7 cellular contexts compared by ENCODE assay signal in the genomic region with DNA sequence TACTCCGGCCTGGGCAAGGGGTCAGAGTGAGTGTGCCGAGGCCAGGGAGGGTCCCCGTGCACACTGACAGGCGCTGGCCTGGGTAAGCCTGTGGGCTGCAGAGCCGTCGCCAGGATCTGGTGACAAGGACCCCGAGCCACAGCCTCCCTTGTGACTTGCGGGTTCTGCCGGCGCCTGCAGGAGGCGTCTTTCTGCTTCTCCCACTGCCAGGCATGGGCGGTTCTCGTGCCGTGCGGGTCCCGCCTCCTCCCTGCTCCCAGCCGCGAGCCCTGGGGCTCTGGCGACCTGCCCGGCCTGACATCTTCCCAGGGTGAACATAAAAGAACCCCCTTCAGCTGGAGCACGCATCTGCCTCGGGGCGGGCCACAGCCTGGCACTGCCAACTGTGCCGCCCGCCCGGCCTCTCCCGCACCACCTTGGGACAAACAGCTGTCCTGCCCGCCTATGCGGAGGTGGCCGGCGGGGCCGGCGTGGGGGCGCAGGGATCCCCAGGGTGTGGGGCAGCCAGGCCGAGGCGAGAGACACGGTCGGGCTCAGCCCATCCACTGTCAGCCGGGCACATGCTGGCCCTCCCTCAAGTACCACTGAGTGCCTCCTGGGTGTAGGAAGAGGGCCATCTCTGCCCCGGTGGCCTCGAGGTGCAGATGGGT. TPM values are rescaled to one million over a fixed set of nuclear protein-coding genes. Genes with fewer than 3 reads are reported as not detected.
A peak's percentile ranks its signal among the peaks of the same experiment; 100 is the strongest.
DNase-seq lines count a peak whose midpoint lies in the region; ATAC-seq and TF ChIP-seq lines count a peak whose summit lies in the region.

No MANE protein-coding gene starts in this region.

- H3K4me3 ChIP-seq in GM12864 (ENCODE audit: low read depth, low read length) = no peak overlapping the region
- H3K4me3 ChIP-seq in uterus = no peak overlapping the region

- peaks cover 16 to 21% of the 10 kb centered on the region in 2 donors for H3K27me3 ChIP-seq in uterus

- no peak overlapping the region for H3K27ac ChIP-seq in uterus

- H3K36me3 ChIP-seq in uterus = no peaks in the 10 kb centered on the region

- DNase-seq in GM12864 (ENCODE audit: low read depth) (no peak), NCI-H1694 (lab: John Stamatoyannopoulos, UW) (peak; percentile 88), T-helper 17 cell (peak; percentile 45 to 56 (median 54)), astrocyte of the hippocampus (ENCODE audit: low read depth, low spot score) (peak; percentile 94), hypothalamus (lab: John Stamatoyannopoulos, UW) (peak; percentile 18 to 95 (median 81)), uterus (no peak)
- peak; percentile 50 to 66 (median 52) for DNase-seq in stimulated activated CD4-positive, alpha-beta T cell treated with anti-CD3 and anti-CD28 coated beads, Interleukin-12 subunit alpha, Interleukin-12 subunit beta, amount 100 ng/mL, for 48 hours (ENCODE audit: low read depth in 2 of 3, low spot score in 1 of 3)

- H3K4me1 Mint-ChIP-seq in T-helper 17 cell = peaks cover 4% of the 10 kb centered on the region

- peak overlapping the region; percentile 76 for H3K4me3 Mint-ChIP-seq in T-helper 17 cell

- peaks cover 5% of the 10 kb centered on the region for H3K27me3 Mint-ChIP-seq in T-helper 17 cell

- intact Hi-C loops in uterus (cut with DNase I; ENCODE audit: low total_unique reads) = no loop called here

- no peak overlapping the region for H3K27ac Mint-ChIP-seq in T-helper 17 cell

- H3K9me3 ChIP-seq in T-helper 17 cell (ENCODE audit: control insufficient read depth, low read length, poor library complexity, severe bottlenecking) (no peaks in the 10 kb centered on the region), uterus (no peaks in the 10 kb centered on the region)

- TF ChIP-seq CTCF in GM12864 (IDR thresholded peaks at IDR 0.05; ENCODE audit: low read depth, low read length, missing control alignments) = peak; percentile 56
- no peak for TF ChIP-seq CTCF in uterus (IDR thresholded peaks at IDR 0.05)

- ATAC-seq in T-helper 17 cell = peak; percentile 71

- no peak for TF ChIP-seq POLR2A in uterus (IDR thresholded peaks at IDR 0.05)

- H3K36me3 Mint-ChIP-seq in T-helper 17 cell (ENCODE audit: low read depth) = no peaks in the 10 kb centered on the region

- peaks cover 0 to 14% of the 10 kb centered on the region in 2 donors for H3K4me1 ChIP-seq in uterus

RNA-seq across cellular contexts. Expression of a gene that starts 1.5 kb away (rescaled TPM):
- total RNA-seq in T-helper 17 cell (1 to 10 TPM; 1.1 to 3.0 TPM), uterus (under 1 TPM in 1 of 4 donors, not detected in 3; 0.83 TPM)

RNA-seq across cellular contexts. Expression of a gene that starts 15.8 kb away (rescaled TPM):
- total RNA-seq in T-helper 17 cell (100 to 1,000 TPM; 152 to 165 TPM), uterus (100 to 1,000 TPM; 211 to 305 (median 280) TPM)

RNA-seq across cellular contexts. Expression of a gene that starts 44.4 kb away (rescaled TPM):
- total RNA-seq in T-helper 17 cell (10 to 100 TPM; 43.8 to 45.6 TPM), uterus (1 to 10 TPM in 1 of 4 donors, under 1 TPM in 1, not detected in 2; 0.62 to 1.6 TPM)

RNA-seq across cellular contexts. Expression of a gene that starts 45.1 kb away (rescaled TPM):
- total RNA-seq in T-helper 17 cell (10 to 100 TPM; 61.3 to 64.7 TPM), uterus (10 to 100 TPM; 10.5 to 42.0 (median 24.1) TPM)

RNA-seq across cellular contexts. Expression of a gene that starts 51.5 kb away (rescaled TPM):
- total RNA-seq in T-helper 17 cell (under 1 TPM; 0.65 to 0.68 TPM), uterus (1 to 10 TPM in 1 of 4 donors, not detected in 3; 1.4 TPM)

Comparison
In these comparisons a context has a peak if more than half of its experiments do, and no peak if none do; other contexts are left out.
1. DNase-seq: peak in NCI-H1694 (single experiment), T-helper 17 cell (3 of 3), astrocyte of the hippocampus (single experiment), hypothalamus (51 of 51) and stimulated activated CD4-positive, alpha-beta T cell treated with anti-CD3 and anti-CD28 coated beads, Interleukin-12 subunit alpha, Interleukin-12 subunit beta, amount 100 ng/mL, for 48 hours (3 of 3); none in GM12864 (single experiment) and uterus (0 of 2).
2. RNA of a gene that starts 44.4 kb away (total RNA-seq): 43.8 to 45.6 TPM in T-helper 17 cell; 0.62 to 1.6 TPM in uterus; every median in the first group is over 10 times any median in the second.